In genomic region chr10:97522937-97523336, GRCh38 we compare ENCODE assay signal across 24 cellular contexts. TPM values are rescaled to one million over a fixed set of nuclear protein-coding genes. Genes with fewer than 3 reads are reported as not detected.
"Had no signal": no experiment of that assay in that cellular context is flagged by ENCODE, and none has a peak within 500 bp of the region (broad histone marks: within the 10 kb centered on the region; RNA-seq: fewer than 3 reads in every experiment).

No MANE protein-coding gene starts in this region.

- DNase-seq: activated CD4-positive, alpha-beta T cell treated with anti-CD3 and anti-CD28 coated beads for 4 hours; activated CD8-positive, alpha-beta memory T cell treated with anti-CD3 and anti-CD28 coated beads, Interleukin-2, amount 50 U/mL, for 4 hours; activated CD8-positive, alpha-beta T cell treated with anti-CD3 and anti-CD28 coated beads for 36 hours; activated gamma-delta T cell treated with Interleukin-2 at 50 U/mL for 16 hours; activated naive CD4-positive, alpha-beta T cell treated with anti-CD3 and anti-CD28 coated beads, Interleukin-2, amount 10 ng/mL, durations not matched to agents 7 days and 5 days; activated naive CD8-positive, alpha-beta T cell treated with anti-CD3 and anti-CD28 coated beads for 36 hours; activated T-cell treated with anti-CD3 and anti-CD28 coated beads, Interleukin-2, amount 50 U/mL, for 72 hours; Karpas-422; MM.1S; NCI-H1105; NCI-H1436; NCI-H1694 treated with DMSO at 0.1 percent for 48 hours; NCI-H2029 treated with DMSO at 0.1 percent for 48 hours; NCI-H524 treated with DMSO at 0.1 percent for 48 hours; NCI-H748 treated with DMSO at 0.1 percent for 48 hours; SIG-M5; T-cell; WERI-Rb-1 had no signal

- H3K36me3 Mint-ChIP-seq: activated naive CD4-positive, alpha-beta T cell treated with anti-CD3 and anti-CD28 coated beads, Interleukin-2, amount 10 ng/mL, durations not matched to agents 7 days and 5 days; activated naive CD8-positive, alpha-beta T cell treated with anti-CD3 and anti-CD28 coated beads for 36 hours; T-cell had no signal

- H3K4me1 Mint-ChIP-seq: activated naive CD4-positive, alpha-beta T cell treated with anti-CD3 and anti-CD28 coated beads, Interleukin-2, amount 10 ng/mL, durations not matched to agents 7 days and 5 days; activated naive CD8-positive, alpha-beta T cell treated with anti-CD3 and anti-CD28 coated beads for 36 hours; T-cell had no signal

- H3K27ac Mint-ChIP-seq: activated CD8-positive, alpha-beta T cell treated with anti-CD3 and anti-CD28 coated beads for 36 hours; activated naive CD4-positive, alpha-beta T cell treated with anti-CD3 and anti-CD28 coated beads, Interleukin-2, amount 10 ng/mL, durations not matched to agents 7 days and 5 days; activated naive CD8-positive, alpha-beta T cell treated with anti-CD3 and anti-CD28 coated beads for 36 hours; activated T-cell treated with anti-CD3 and anti-CD28 coated beads, Interleukin-2, amount 50 U/mL, for 72 hours; activated T-helper 2 cell treated with anti-CD3 and anti-CD28 coated beads, Interferon-gamma antibody, Interleukin-2, Interleukin-4, amounts not matched to agents 10 μg/mL and 5 μg/mL and 100 μg/mL, durations not matched to agents 14 hours and 24 hours and 36 hours; T-cell had no signal

- H3K9me3 Mint-ChIP-seq: activated CD8-positive, alpha-beta T cell treated with anti-CD3 and anti-CD28 coated beads for 36 hours; activated naive CD4-positive, alpha-beta T cell treated with anti-CD3 and anti-CD28 coated beads, Interleukin-2, amount 10 ng/mL, durations not matched to agents 7 days and 5 days; activated naive CD8-positive, alpha-beta T cell treated with anti-CD3 and anti-CD28 coated beads for 36 hours; activated T-cell treated with anti-CD3 and anti-CD28 coated beads, Interleukin-2, amount 50 U/mL, for 72 hours; activated T-helper 2 cell treated with anti-CD3 and anti-CD28 coated beads, Interferon-gamma antibody, Interleukin-2, Interleukin-4, amounts not matched to agents 10 μg/mL and 5 μg/mL and 100 μg/mL, durations not matched to agents 14 hours and 24 hours and 36 hours; T-cell had no signal

- H3K36me3 ChIP-seq: WERI-Rb-1 had no signal

- H3K27ac ChIP-seq: SK-N-MC, WERI-Rb-1 had no signal

- H3K4me3 Mint-ChIP-seq: activated CD8-positive, alpha-beta T cell treated with anti-CD3 and anti-CD28 coated beads for 36 hours; activated naive CD4-positive, alpha-beta T cell treated with anti-CD3 and anti-CD28 coated beads, Interleukin-2, amount 10 ng/mL, durations not matched to agents 7 days and 5 days; activated naive CD8-positive, alpha-beta T cell treated with anti-CD3 and anti-CD28 coated beads for 36 hours; activated T-cell treated with anti-CD3 and anti-CD28 coated beads, Interleukin-2, amount 50 U/mL, for 72 hours; T-cell had no signal

- H3K27me3 Mint-ChIP-seq: activated CD8-positive, alpha-beta T cell treated with anti-CD3 and anti-CD28 coated beads for 36 hours; activated naive CD8-positive, alpha-beta T cell treated with anti-CD3 and anti-CD28 coated beads for 36 hours had no signal

- ATAC-seq: activated CD4-positive, CD25-positive, alpha-beta regulatory T cell treated with anti-CD3 and anti-CD28 coated beads, Interleukin-2, amount 50 U/mL, for 24 hours; activated CD8-positive, alpha-beta T cell treated with anti-CD3 and anti-CD28 coated beads for 36 hours; activated T-cell treated with anti-CD3 and anti-CD28 coated beads, Interleukin-2, amount 50 U/mL, for 72 hours; K562; T-cell had no signal

- H3K4me3 ChIP-seq: K562, SK-N-MC had no signal

RNA-seq across cellular contexts. Expression of gene ANKRD2, which starts 49.6 kb away (rescaled TPM):
- total RNA-seq: activated CD8-positive, alpha-beta T cell treated with anti-CD3 and anti-CD28 coated beads for 36 hours; activated naive CD8-positive, alpha-beta T cell treated with anti-CD3 and anti-CD28 coated beads for 36 hours; activated T-cell treated with anti-CD3 and anti-CD28 coated beads, Interleukin-2, amount 50 U/mL, for 72 hours; K562; OCI-LY7; RPMI7951 had no signal
